8 cellular contexts compared by ENCODE assay signal in genomic region chr7:7944619-7945282, GRCh38. TPM values are rescaled to one million over a fixed set of nuclear protein-coding genes. Genes with fewer than 3 reads are reported as not detected.
A peak's percentile ranks its signal among the peaks of the same experiment; 100 is the strongest.
DNase-seq lines count a peak whose midpoint lies in the region; ATAC-seq and TF ChIP-seq lines count a peak whose summit lies in the region.

No MANE protein-coding gene starts in this region.

- DNase-seq in T-helper 17 cell (peak; percentile 22 to 41 (median 40)), Caco-2 (no peak), NCI-H1436 (lab: John Stamatoyannopoulos, UW) (no peak), SK-N-SH (no peak)
- peak; percentile 24 for DNase-seq in effector CD4-positive, alpha-beta T cell

- H3K4me1 ChIP-seq in Caco-2: peaks cover 15% of the 10 kb centered on the region
- peaks cover 0 to 16% of the 10 kb centered on the region in 2 experiments; a peak in 2 of 4 replicates for H3K4me1 ChIP-seq in SK-N-SH (ENCODE audit: control insufficient read depth in 1 of 2, insufficient read depth in 2 of 2, low read depth in 1 of 2, low read length in 1 of 2)

- no peaks in the 10 kb centered on the region for H3K9me3 Mint-ChIP-seq in stimulated activated memory B cell treated with anti-CD40 and anti-IgM and Interleukin-4, amounts not matched to agents 10 μg/mL and 1 μg/mL and 100 μg/mL, for 72 hours
- no peaks in the 10 kb centered on the region for H3K9me3 Mint-ChIP-seq in Caco-2 (ENCODE audit: unreplicated experiment)

- no peaks in the 10 kb centered on the region for H3K9me2 ChIP-seq in SK-N-SH

- no peaks in the 10 kb centered on the region for H3F3A ChIP-seq in SK-N-SH (replicated peaks; ENCODE audit: insufficient read depth)

- H3K4me1 Mint-ChIP-seq in T-helper 17 cell (peaks cover 37% of the 10 kb centered on the region), Caco-2 (ENCODE audit: low read depth, unreplicated experiment) (peaks cover 10% of the 10 kb centered on the region)
- H3K4me1 Mint-ChIP-seq in stimulated activated memory B cell treated with anti-CD40 and anti-IgM and Interleukin-4, amounts not matched to agents 10 μg/mL and 1 μg/mL and 100 μg/mL, for 72 hours: peaks cover 21% of the 10 kb centered on the region

- POLR2A ChIA-PET in Caco-2 (lab: Charles Lee): no interaction called here
- POLR2A ChIA-PET in SK-N-SH (lab: Yijun Ruan, JAX): interaction anchor here (0.8 kb wide), 1 partner anchor 9 kb away, joined by 4 read pairs; no protein-coding TSS in a partner anchor

- intact Hi-C loops in Caco-2 (cut with micrococcal nuclease; ENCODE audit: unreplicated experiment): no loop called here

- H3K79me2 ChIP-seq in SK-N-SH (ENCODE audit: insufficient read depth): no peaks in the 10 kb centered on the region

- H3K27ac ChIP-seq in SK-N-SH (ENCODE audit: low read depth in 2 of 2, low read length in 1 of 2): no peak overlapping the region

- no peak for TF ChIP-seq RAD21 in SK-N-SH (IDR thresholded peaks at IDR 0.05; ENCODE audit: low read length)

- H3K4me3 ChIP-seq in Caco-2 (ENCODE audit: low read depth, low read length): no peak overlapping the region
- no peak overlapping the region for H3K4me3 ChIP-seq in SK-N-SH (ENCODE audit: low read depth in 2 of 2, low read length in 1 of 2)

- peak; percentile 94 for ATAC-seq in GM18909 (IDR thresholded peaks at IDR 0.05; ENCODE audit: poor library complexity, unreplicated experiment)
- peak; percentile 96 for ATAC-seq in HG02943 (IDR thresholded peaks at IDR 0.05; ENCODE audit: low read depth, unreplicated experiment)
- ATAC-seq in T-helper 17 cell: peak; percentile 96
- peak; percentile 99 for ATAC-seq in stimulated activated memory B cell treated with anti-CD40 and anti-IgM and Interleukin-4, amounts not matched to agents 10 μg/mL and 1 μg/mL and 100 μg/mL, for 72 hours

- H3K9me3 ChIP-seq in T-helper 17 cell (ENCODE audit: control insufficient read depth, low read length, poor library complexity, severe bottlenecking): no peaks in the 10 kb centered on the region
- no peaks in the 10 kb centered on the region for H3K9me3 ChIP-seq in Caco-2
- H3K9me3 ChIP-seq in SK-N-SH: no peaks in the 10 kb centered on the region

- no peak overlapping the region for H3K4me2 ChIP-seq in SK-N-SH

- H4K20me1 ChIP-seq in SK-N-SH (ENCODE audit: insufficient read depth): no peaks in the 10 kb centered on the region

- 89% methylated on average over 7 of the region's 7 CpGs for WGBS in SK-N-SH (ENCODE audit: low lambda C conversion rate)

- H3K4me3 Mint-ChIP-seq in T-helper 17 cell: peak overlapping the region; percentile 92
- peak overlapping the region; percentile 72 for H3K4me3 Mint-ChIP-seq in stimulated activated memory B cell treated with anti-CD40 and anti-IgM and Interleukin-4, amounts not matched to agents 10 μg/mL and 1 μg/mL and 100 μg/mL, for 72 hours
- no peak overlapping the region for H3K4me3 Mint-ChIP-seq in Caco-2 (ENCODE audit: unreplicated experiment)

- no peaks in the 10 kb centered on the region for H3K36me3 Mint-ChIP-seq in T-helper 17 cell (ENCODE audit: low read depth)
- H3K36me3 Mint-ChIP-seq in stimulated activated memory B cell treated with anti-CD40 and anti-IgM and Interleukin-4, amounts not matched to agents 10 μg/mL and 1 μg/mL and 100 μg/mL, for 72 hours: no peaks in the 10 kb centered on the region
- H3K36me3 Mint-ChIP-seq in Caco-2 (ENCODE audit: insufficient read depth, unreplicated experiment): no peaks in the 10 kb centered on the region

- no peak overlapping the region for H2AFZ ChIP-seq in SK-N-SH (ENCODE audit: low read depth)

- TF ChIP-seq CTCF in Caco-2 (IDR thresholded peaks at IDR 0.05; ENCODE audit: insufficient read depth in 1 of 2, low read depth in 1 of 2, low read length in 1 of 2, severe bottlenecking in 1 of 2, unreplicated experiment in 1 of 2): no peak
- no peak for TF ChIP-seq CTCF in SK-N-SH (IDR thresholded peaks at IDR 0.05)

- H3K27ac Mint-ChIP-seq in T-helper 17 cell: peak overlapping the region; percentile 97
- peak overlapping the region; percentile 76 for H3K27ac Mint-ChIP-seq in stimulated activated memory B cell treated with anti-CD40 and anti-IgM and Interleukin-4, amounts not matched to agents 10 μg/mL and 1 μg/mL and 100 μg/mL, for 72 hours
- H3K27ac Mint-ChIP-seq in Caco-2 (ENCODE audit: unreplicated experiment): no peak overlapping the region

- CTCF ChIA-PET in Caco-2 (lab: Charles Lee) (no interaction called here), SK-N-SH (lab: Yijun Ruan, JAX) (interaction anchor here (0.6 to 2.1 kb wide), 6 partner anchors 8 to 263 kb away, joined by 3 to 5 read pairs (median 4); no protein-coding TSS in a partner anchor)

- no TSS peak for BruUV-seq in Caco-2 (replicated peaks; lab: Mats Ljungman, UMichigan)

- H3K9ac ChIP-seq in SK-N-SH: no peak overlapping the region

- H3K36me3 ChIP-seq in Caco-2 (ENCODE audit: control insufficient read depth, insufficient read depth, low read length) (no peaks in the 10 kb centered on the region; the same call in 1 of the 2 replicates), SK-N-SH (replicated peaks in 1 of 2; ENCODE audit: control insufficient read depth in 1 of 2, insufficient read depth in 2 of 2, low read length in 1 of 2) (no peaks in the 10 kb centered on the region)

- TF ChIP-seq EP300 in SK-N-SH (IDR thresholded peaks at IDR 0.05; ENCODE audit: borderline replicate concordance in 1 of 2, low read depth in 1 of 2, low read length in 1 of 2): no peak

- H3K27me3 Mint-ChIP-seq in T-helper 17 cell (no peaks in the 10 kb centered on the region), Caco-2 (ENCODE audit: insufficient read depth, unreplicated experiment) (no peaks in the 10 kb centered on the region)
- no peaks in the 10 kb centered on the region for H3K27me3 Mint-ChIP-seq in stimulated activated memory B cell treated with anti-CD40 and anti-IgM and Interleukin-4, amounts not matched to agents 10 μg/mL and 1 μg/mL and 100 μg/mL, for 72 hours

- H3K27me3 ChIP-seq in Caco-2 (replicated peaks; ENCODE audit: control insufficient read depth, insufficient read depth, low read length) (no peaks in the 10 kb centered on the region), SK-N-SH (ENCODE audit: insufficient read depth) (no peaks in the 10 kb centered on the region)

TF ChIP-seq in SK-N-SH, 30 proteins besides CTCF, POLR2A, EP300 and RAD21:
- TF ChIP-seq NFIC (IDR thresholded peaks at IDR 0.05; ENCODE audit: borderline replicate concordance) (no peak), NRF1 (IDR thresholded peaks at IDR 0.05; ENCODE audit: low read depth, low read length) (no peak), RFX5 (IDR thresholded peaks at IDR 0.05; ENCODE audit: low read length) (no peak), JUND (IDR thresholded peaks at IDR 0.05) (no peak), RXRA (IDR thresholded peaks at IDR 0.05; ENCODE audit: borderline replicate concordance, low read depth) (no peak), FOXJ3 (CRISPR knock-in tag; IDR thresholded peaks at IDR 0.05) (no peak), POLR2AphosphoS5 (IDR thresholded peaks at IDR 0.05; ENCODE audit: low read depth, low read length) (no peak), RCOR1 (IDR thresholded peaks at IDR 0.05; ENCODE audit: low read length) (no peak), PBX3 (IDR thresholded peaks at IDR 0.05) (no peak)
- TF ChIP-seq, protein P1, sequence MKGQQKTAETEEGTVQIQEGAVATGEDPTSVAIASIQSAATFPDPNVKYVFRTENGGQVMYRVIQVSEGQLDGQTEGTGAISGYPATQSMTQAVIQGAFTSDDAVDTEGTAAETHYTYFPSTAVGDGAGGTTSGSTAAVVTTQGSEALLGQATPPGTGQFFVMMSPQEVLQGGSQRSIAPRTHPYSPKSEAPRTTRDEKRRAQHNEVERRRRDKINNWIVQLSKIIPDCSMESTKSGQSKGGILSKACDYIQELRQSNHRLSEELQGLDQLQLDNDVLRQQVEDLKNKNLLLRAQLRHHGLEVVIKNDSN (IDR thresholded peaks at IDR 0.05; ENCODE audit: borderline replicate concordance, low read depth): no peak
- TF ChIP-seq, protein P2, sequence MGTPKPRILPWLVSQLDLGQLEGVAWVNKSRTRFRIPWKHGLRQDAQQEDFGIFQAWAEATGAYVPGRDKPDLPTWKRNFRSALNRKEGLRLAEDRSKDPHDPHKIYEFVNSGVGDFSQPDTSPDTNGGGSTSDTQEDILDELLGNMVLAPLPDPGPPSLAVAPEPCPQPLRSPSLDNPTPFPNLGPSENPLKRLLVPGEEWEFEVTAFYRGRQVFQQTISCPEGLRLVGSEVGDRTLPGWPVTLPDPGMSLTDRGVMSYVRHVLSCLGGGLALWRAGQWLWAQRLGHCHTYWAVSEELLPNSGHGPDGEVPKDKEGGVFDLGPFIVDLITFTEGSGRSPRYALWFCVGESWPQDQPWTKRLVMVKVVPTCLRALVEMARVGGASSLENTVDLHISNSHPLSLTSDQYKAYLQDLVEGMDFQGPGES (IDR thresholded peaks at IDR 0.05; ENCODE audit: low read depth, low read length): no peak

RNA-seq across cellular contexts. Expression of gene GLCCI1, which starts 23.8 kb away (rescaled TPM):
- total RNA-seq in T-helper 17 cell: 10 to 100 TPM; 43.5 to 44.5 TPM
- 18.8 and 19.3 TPM in 2 replicates for total RNA-seq in Caco-2 (2022)
- 5.5 and 7.5 TPM in 2 replicates for polyA plus RNA-seq in SK-N-SH (2012; rRNA removed)
- 7.4 and 10.7 TPM in 2 replicates for polyA plus RNA-seq in SK-N-SH (2012; cell fraction: cytosol; rRNA removed)
- 8.0 and 10.1 TPM in 2 replicates for polyA plus RNA-seq in SK-N-SH (2012; cell fraction: nucleus; rRNA removed)

Comparison
In these comparisons a context has a peak if more than half of its experiments do, and no peak if none do; other contexts are left out.
1. DNase-seq: peak in T-helper 17 cell (3 of 3) and effector CD4-positive, alpha-beta T cell (single experiment); none in Caco-2 (0 of 2), NCI-H1436 (single experiment) and SK-N-SH (single experiment).
2. Peak in every context shown above with its lines, with median percentiles within 50 percentile points of each other: ATAC-seq.